Comparison of ENCODE assay signal across 10 cellular contexts in the genomic region with DNA sequence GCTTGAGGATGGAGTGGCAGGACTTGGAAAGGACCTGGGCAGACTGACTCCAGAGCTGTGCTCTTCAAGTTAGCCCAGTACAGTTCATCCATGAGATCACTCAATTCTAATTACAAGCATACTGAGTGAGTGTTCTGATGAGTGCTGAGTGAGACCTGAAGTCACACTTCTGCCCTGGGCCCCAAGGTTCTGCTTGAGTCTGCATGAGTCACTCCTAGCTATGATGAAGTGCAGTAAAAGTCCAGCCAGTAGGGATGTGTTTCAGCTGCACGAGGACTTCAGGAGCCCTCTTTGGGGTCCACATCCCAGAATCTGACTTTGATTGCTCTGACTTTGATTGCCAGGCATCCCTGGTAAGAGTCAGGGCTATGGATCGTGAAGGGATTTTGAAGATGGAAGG. TPM values are rescaled to one million over a fixed set of nuclear protein-coding genes. Genes with fewer than 3 reads are reported as not detected.
DNase-seq lines count a peak whose midpoint lies in the region; ATAC-seq and TF ChIP-seq lines count a peak whose summit lies in the region.
"Had no signal": no experiment of that assay in that cellular context is flagged by ENCODE, and none has a peak within 500 bp of the region (broad histone marks: within the 10 kb centered on the region; RNA-seq: fewer than 3 reads in every experiment).

No MANE protein-coding gene starts in this region.

- H3K4me1 Mint-ChIP-seq in activated T-cell treated with anti-CD3 and anti-CD28 coated beads, Interleukin-2, amount 50 U/mL, for 24 hours (ENCODE audit: low read depth) = peaks cover 32% of the 10 kb centered on the region

- H3K4me3 Mint-ChIP-seq in activated T-cell treated with anti-CD3 and anti-CD28 coated beads, Interleukin-2, amount 50 U/mL, for 24 hours = peak overlapping the region; percentile 35

- H3K4me1 ChIP-seq in cardiac muscle cell (ENCODE audit: low read depth) = peaks cover 33% of the 10 kb centered on the region

- H3K27me3 Mint-ChIP-seq in activated T-cell treated with anti-CD3 and anti-CD28 coated beads, Interleukin-2, amount 50 U/mL, for 24 hours = peaks cover 13% of the 10 kb centered on the region

- ATAC-seq in GM19351 (IDR thresholded peaks at IDR 0.05; ENCODE audit: unreplicated experiment) (no peak), GM21423 (IDR thresholded peaks at IDR 0.05; ENCODE audit: unreplicated experiment) (no peak), HG02798 (IDR thresholded peaks at IDR 0.05; ENCODE audit: poor library complexity, unreplicated experiment) (no peak)

- no peaks in the 10 kb centered on the region for H3K36me3 Mint-ChIP-seq in activated T-cell treated with anti-CD3 and anti-CD28 coated beads, Interleukin-2, amount 50 U/mL, for 24 hours (ENCODE audit: low read depth)

- peak overlapping the region; percentile 84 for H3K27ac Mint-ChIP-seq in activated T-cell treated with anti-CD3 and anti-CD28 coated beads, Interleukin-2, amount 50 U/mL, for 24 hours

- H3K36me3 ChIP-seq in cardiac muscle cell = no peaks in the 10 kb centered on the region
- H3K36me3 ChIP-seq: BLaER1 had no signal

- no peak for TF ChIP-seq CTCF in cardiac muscle cell (IDR thresholded peaks at IDR 0.05; ENCODE audit: low read depth, low read length)

- peak in 2 of 3 experiments; percentile 4 to 38 for DNase-seq in activated CD8-positive, alpha-beta memory T cell treated with anti-CD3 and anti-CD28 coated beads for 48 hours (ENCODE audit: low read depth in 2 of 3, low spot score in 2 of 3)
- DNase-seq in activated CD8-positive, alpha-beta memory T cell treated with anti-CD3 and anti-CD28 coated beads, Interleukin-2, amount 50 U/mL, for 4 hours = no peak
- DNase-seq in activated T-cell treated with anti-CD3 and anti-CD28 coated beads, Interleukin-2, amount 50 U/mL, for 24 hours = peak; percentile 47
- peak; percentile 44 to 50 for DNase-seq in cardiac muscle cell (ENCODE audit: low read depth in 1 of 2, low spot score in 1 of 2)
- peak; percentile 64 for DNase-seq in stimulated activated CD8-positive, alpha-beta memory T cell treated with anti-CD3 and anti-CD28 coated beads, Interleukin-4, amount 100 ng/mL, for 48 hours
- DNase-seq: NCI-H2081 had no signal

- H3K27ac ChIP-seq in cardiac muscle cell = peak overlapping the region; percentile 44
- H3K27ac ChIP-seq: BLaER1 had no signal

- H3K9me3 Mint-ChIP-seq in activated T-cell treated with anti-CD3 and anti-CD28 coated beads, Interleukin-2, amount 50 U/mL, for 24 hours = no peaks in the 10 kb centered on the region

- H3K9me3 ChIP-seq in cardiac muscle cell (ENCODE audit: low read depth) = no peaks in the 10 kb centered on the region
- H3K9me3 ChIP-seq: BLaER1 had no signal

- H3K4me3 ChIP-seq in cardiac muscle cell = no peak overlapping the region
- H3K4me3 ChIP-seq: BLaER1 had no signal

- no peaks in the 10 kb centered on the region for H3K27me3 ChIP-seq in cardiac muscle cell
- H3K27me3 ChIP-seq: BLaER1 had no signal

RNA-seq across cellular contexts. Expression of gene PLEKHA6, which starts 35.8 kb away (rescaled TPM):
- 44.1 and 71.7 TPM in 2 replicates for total RNA-seq in cardiac muscle cell
- 23.1 and 41.6 TPM in 2 replicates for polyA plus RNA-seq in cardiac muscle cell
